ENCODE assay signal across 12 cellular contexts in genomic region chr11:111574373-111575230, GRCh38. TPM values are rescaled to one million over a fixed set of nuclear protein-coding genes. Genes with fewer than 3 reads are reported as not detected.
DNase-seq lines count a peak whose midpoint lies in the region; ATAC-seq lines count a peak whose summit lies in the region.
"Had no signal": no experiment of that assay in that cellular context is flagged by ENCODE, and none has a peak within 500 bp of the region (broad histone marks: within the 10 kb centered on the region; RNA-seq: fewer than 3 reads in every experiment).

No MANE protein-coding gene starts in this region.

- in situ Hi-C loops in GM23248 (cut with MboI) = loop anchor here (10.0 kb wide), 1 partner anchor 60 kb away; no protein-coding TSS in a partner anchor

- no peaks in the 10 kb centered on the region for H3K4me1 Mint-ChIP-seq in CD4-positive, CD25-positive, alpha-beta regulatory T cell
- H3K4me1 Mint-ChIP-seq in activated CD8-positive, alpha-beta T cell treated with anti-CD3 and anti-CD28 coated beads, Interleukin-2, amount 10 ng/mL, durations not matched to agents 7 days and 5 days (ENCODE audit: low read depth) = peaks cover 4% of the 10 kb centered on the region

- no peaks in the 10 kb centered on the region for H3K79me2 ChIP-seq in GM23248 (ENCODE audit: insufficient read depth)

- no peaks in the 10 kb centered on the region for H3K36me3 ChIP-seq in CD4-positive, CD25-positive, alpha-beta regulatory T cell (ENCODE audit: control insufficient read depth, insufficient read depth, low read length)
- H3K36me3 ChIP-seq in GM23248 (ENCODE audit: low read depth) (no peaks in the 10 kb centered on the region), mucosa of stomach (ENCODE audit: control insufficient read depth, insufficient read depth, low read length) (no peaks in the 10 kb centered on the region)
- H3K36me3 ChIP-seq: adrenal gland, SJSA1 had no signal

- CTCF ChIA-PET in activated CD8-positive, alpha-beta T cell treated with anti-CD3 and anti-CD28 coated beads, Interleukin-2, amount 10 ng/mL, durations not matched to agents 7 days and 5 days (lab: Charles Lee) = interaction anchor here (1.2 to 2.2 kb wide), 2 partner anchors 10 to 120 kb away, joined by 5 read pairs; no protein-coding TSS in a partner anchor

- H3K27me3 Mint-ChIP-seq in CD4-positive, CD25-positive, alpha-beta regulatory T cell = peaks cover 5% of the 10 kb centered on the region
- H3K27me3 Mint-ChIP-seq in activated CD8-positive, alpha-beta T cell treated with anti-CD3 and anti-CD28 coated beads, Interleukin-2, amount 10 ng/mL, durations not matched to agents 7 days and 5 days (ENCODE audit: low read depth) = peaks cover 13% of the 10 kb centered on the region

- H3K27ac ChIP-seq in CD4-positive, CD25-positive, alpha-beta regulatory T cell (ENCODE audit: insufficient read depth, low read length, poor library complexity, severe bottlenecking) = no peak overlapping the region
- no peak overlapping the region for H3K27ac ChIP-seq in GM23248
- H3K27ac ChIP-seq: adrenal gland, SJSA1 had no signal

- H3K36me3 Mint-ChIP-seq in CD4-positive, CD25-positive, alpha-beta regulatory T cell = no peaks in the 10 kb centered on the region
- H3K36me3 Mint-ChIP-seq in activated CD8-positive, alpha-beta T cell treated with anti-CD3 and anti-CD28 coated beads, Interleukin-2, amount 10 ng/mL, durations not matched to agents 7 days and 5 days (ENCODE audit: low read depth) = no peaks in the 10 kb centered on the region

- H3K9me3 ChIP-seq in CD4-positive, CD25-positive, alpha-beta regulatory T cell (ENCODE audit: control insufficient read depth in 2 of 2, low read length in 2 of 2) = no peaks in the 10 kb centered on the region
- no peaks in the 10 kb centered on the region for H3K9me3 ChIP-seq in GM23248 (ENCODE audit: low read depth)
- H3K9me3 ChIP-seq in mucosa of stomach (ENCODE audit: control insufficient read depth, low read length) = no peaks in the 10 kb centered on the region
- H3K9me3 ChIP-seq: adrenal gland, SJSA1 had no signal

- H3K27me3 ChIP-seq in CD4-positive, CD25-positive, alpha-beta regulatory T cell (ENCODE audit: control insufficient read depth, insufficient read depth, low read length) = peaks cover 12% of the 10 kb centered on the region
- H3K27me3 ChIP-seq in GM23248 (replicated peaks; ENCODE audit: insufficient read depth) (no peaks in the 10 kb centered on the region), mucosa of stomach (ENCODE audit: control insufficient read depth, insufficient read depth, low read length) (no peaks in the 10 kb centered on the region)
- H3K27me3 ChIP-seq: adrenal gland, SJSA1 had no signal

- 11 to 19% methylated on average over 7 of the region's 7 CpGs for WGBS in GM23248 (ENCODE audit: low coverage in 1 of 2, low lambda C conversion rate in 2 of 2, missing lambda C conversion rate in 2 of 2), 2 experiments

- no peak overlapping the region for H3K4me3 ChIP-seq in CD4-positive, CD25-positive, alpha-beta regulatory T cell (ENCODE audit: low read depth, low read length)
- H3K4me3 ChIP-seq in GM23248 (peak overlapping the region; percentile 55), mucosa of stomach (ENCODE audit: low read length) (no peak overlapping the region)
- H3K4me3 ChIP-seq: adrenal gland, SJSA1 had no signal

- H3K9me2 ChIP-seq in GM23248 (ENCODE audit: insufficient read depth) = no peaks in the 10 kb centered on the region

- no peaks in the 10 kb centered on the region for H3K4me1 ChIP-seq in CD4-positive, CD25-positive, alpha-beta regulatory T cell (ENCODE audit: control insufficient read depth, insufficient read depth, low read length, poor library complexity, severe bottlenecking)
- peaks cover 39% of the 10 kb centered on the region for H3K4me1 ChIP-seq in GM23248 (ENCODE audit: insufficient read depth)
- H3K4me1 ChIP-seq in mucosa of stomach (ENCODE audit: control insufficient read depth, insufficient read depth, low read length) = peaks cover 26% of the 10 kb centered on the region

- POLR2A ChIA-PET in activated CD8-positive, alpha-beta T cell treated with anti-CD3 and anti-CD28 coated beads, Interleukin-2, amount 10 ng/mL, durations not matched to agents 7 days and 5 days (lab: Charles Lee) = no interaction called here

- H3K27ac Mint-ChIP-seq in CD4-positive, CD25-positive, alpha-beta regulatory T cell = peak overlapping the region in 1 of 3 donors; percentile 29
- no peak overlapping the region for H3K27ac Mint-ChIP-seq in activated CD8-positive, alpha-beta T cell treated with anti-CD3 and anti-CD28 coated beads, Interleukin-2, amount 10 ng/mL, durations not matched to agents 7 days and 5 days

- peak overlapping the region; percentile 76 for H3K4me2 ChIP-seq in GM23248 (ENCODE audit: unreplicated experiment)

- peak in 1 of 3 donors; percentile 15 for DNase-seq in CD4-positive, CD25-positive, alpha-beta regulatory T cell
- DNase-seq in GM23248 = no peak
- no peak for DNase-seq in activated CD8-positive, alpha-beta T cell treated with anti-CD3 and anti-CD28 coated beads, Interleukin-2, amount 10 ng/mL, durations not matched to agents 7 days and 5 days
- DNase-seq in activated effector memory CD4-positive, alpha-beta T cell treated with Interleukin-2 at 50 U/mL for 16 hours = no peak
- no peak for DNase-seq in activated CD4-positive, CD25-positive, alpha-beta regulatory T cell (lab: John Stamatoyannopoulos, UW)
- DNase-seq: adrenal gland, KBM-7, occipital lobe had no signal

- peak overlapping the region; percentile 39 for H3K9ac ChIP-seq in GM23248
- H3K9ac ChIP-seq in mucosa of stomach (ENCODE audit: low read length) = peak overlapping the region; percentile 14

- no peaks in the 10 kb centered on the region for H4K20me1 ChIP-seq in GM23248 (ENCODE audit: insufficient read depth)

- ATAC-seq in CD4-positive, CD25-positive, alpha-beta regulatory T cell (ENCODE audit: low read depth in 2 of 2) = no peak
- ATAC-seq in activated CD8-positive, alpha-beta T cell treated with anti-CD3 and anti-CD28 coated beads, Interleukin-2, amount 10 ng/mL, durations not matched to agents 7 days and 5 days = peak; percentile 58
- ATAC-seq in GM19455 (IDR thresholded peaks at IDR 0.05; ENCODE audit: unreplicated experiment) = no peak
- ATAC-seq in HG02571 (IDR thresholded peaks at IDR 0.05; ENCODE audit: unreplicated experiment) = no peak

- H3F3A ChIP-seq in GM23248 (ENCODE audit: insufficient read depth) = no peaks in the 10 kb centered on the region; the same call in 1 of the 2 replicates

- H3K4me3 Mint-ChIP-seq in CD4-positive, CD25-positive, alpha-beta regulatory T cell = peak overlapping the region in 3 of 4 donors; percentile 29 to 65 (median 55)
- H3K4me3 Mint-ChIP-seq in activated CD8-positive, alpha-beta T cell treated with anti-CD3 and anti-CD28 coated beads, Interleukin-2, amount 10 ng/mL, durations not matched to agents 7 days and 5 days = peak overlapping the region; percentile 26

- H3K9me3 Mint-ChIP-seq in CD4-positive, CD25-positive, alpha-beta regulatory T cell = no peaks in the 10 kb centered on the region
- H3K9me3 Mint-ChIP-seq in activated CD8-positive, alpha-beta T cell treated with anti-CD3 and anti-CD28 coated beads, Interleukin-2, amount 10 ng/mL, durations not matched to agents 7 days and 5 days (ENCODE audit: insufficient read depth) = no peaks in the 10 kb centered on the region

- H2AFZ ChIP-seq in GM23248 = peak overlapping the region; percentile 46

RNA-seq across cellular contexts. Expression of gene SIK2, which starts 27.6 kb away (rescaled TPM):
- total RNA-seq in CD4-positive, CD25-positive, alpha-beta regulatory T cell = 8.7 TPM
- under 1 TPM; 0.05 to 0.23 (median 0.14) TPM for polyA plus RNA-seq in CD4-positive, CD25-positive, alpha-beta regulatory T cell
- 14.7 and 14.8 TPM in 2 replicates for total RNA-seq in GM23248 (2014; rRNA removed; shearing (Covaris generic))
- polyA plus RNA-seq in GM23248 (2016; fragmentation: Nextera tagmentation; extraction: Ambion mirVana) = 5.9 and 6.2 TPM in 2 replicates
- 10 to 100 TPM in 1 of 2 experiments, 1 to 10 TPM in 1; 8.9 to 10.2 TPM for total RNA-seq in activated CD8-positive, alpha-beta T cell treated with anti-CD3 and anti-CD28 coated beads, Interleukin-2, amount 10 ng/mL, durations not matched to agents 7 days and 5 days

RNA-seq across cellular contexts. Expression of gene LAYN, which starts 34.1 kb away (rescaled TPM):
- 15.8 TPM for total RNA-seq in CD4-positive, CD25-positive, alpha-beta regulatory T cell
- 10 to 100 TPM in 2 of 4 donors, 1 to 10 TPM in 2; 6.2 to 17.9 (median 10.1) TPM for polyA plus RNA-seq in CD4-positive, CD25-positive, alpha-beta regulatory T cell
- 117 and 118 TPM in 2 replicates for total RNA-seq in GM23248 (2014; rRNA removed; shearing (Covaris generic))
- polyA plus RNA-seq in GM23248 (2016; fragmentation: Nextera tagmentation; extraction: Ambion mirVana) = 121 and 127 TPM in 2 replicates
- total RNA-seq in activated CD8-positive, alpha-beta T cell treated with anti-CD3 and anti-CD28 coated beads, Interleukin-2, amount 10 ng/mL, durations not matched to agents 7 days and 5 days = 10 to 100 TPM; 11.1 to 12.8 TPM
